11 cellular contexts compared by ENCODE assay signal in genomic region chr6:125818225-125818657, GRCh38. TPM values are rescaled to one million over a fixed set of nuclear protein-coding genes. Genes with fewer than 3 reads are reported as not detected.
DNase-seq lines count a peak whose midpoint lies in the region; ATAC-seq and TF ChIP-seq lines count a peak whose summit lies in the region.
"Had no signal": no experiment of that assay in that cellular context is flagged by ENCODE, and none has a peak within 500 bp of the region (broad histone marks: within the 10 kb centered on the region; RNA-seq: fewer than 3 reads in every experiment).

No MANE protein-coding gene starts in this region.

- ATAC-seq in HG02884 (IDR thresholded peaks at IDR 0.05; ENCODE audit: unreplicated experiment) = peak; percentile 41
- ATAC-seq in GM19328 (IDR thresholded peaks at IDR 0.05; ENCODE audit: unreplicated experiment) = no peak

- H3K4me3 Mint-ChIP-seq in activated CD4-positive, alpha-beta memory T cell treated with anti-CD3 and anti-CD28 coated beads for 36 hours = no peak overlapping the region
- H3K4me3 Mint-ChIP-seq in activated CD4-positive, alpha-beta memory T cell treated with anti-CD3 and anti-CD28 coated beads, Interleukin-2, amount 10 ng/mL, durations not matched to agents 7 days and 5 days = no peak overlapping the region
- no peak overlapping the region for H3K4me3 Mint-ChIP-seq in endothelial cell (ENCODE audit: unreplicated experiment)

- POLR2A ChIA-PET in activated CD4-positive, alpha-beta memory T cell treated with anti-CD3 and anti-CD28 coated beads for 36 hours (lab: Charles Lee) = interaction anchor here (1.1 kb wide), 1 partner anchor 24 kb away, joined by 3 read pairs; no protein-coding TSS in a partner anchor
- POLR2A ChIA-PET in activated CD4-positive, alpha-beta memory T cell treated with anti-CD3 and anti-CD28 coated beads, Interleukin-2, amount 10 ng/mL, durations not matched to agents 7 days and 5 days (lab: Charles Lee) = interaction anchor here (2.7 kb wide), 1 partner anchor 28 kb away, joined by 8 read pairs; the partner anchor contains the start of gene NCOA7

- WGBS in testis, 2 donors = 39 to 41% methylated on average over 2 of the region's 2 CpGs

- intact Hi-C loops in activated CD4-positive, alpha-beta memory T cell treated with anti-CD3 and anti-CD28 coated beads for 36 hours (cut with micrococcal nuclease) = no loop called here
- intact Hi-C loops in testis (cut with DNase I; ENCODE audit: low total_unique reads) = no loop called here

- H3K36me3 Mint-ChIP-seq in activated CD4-positive, alpha-beta memory T cell treated with anti-CD3 and anti-CD28 coated beads for 36 hours = peaks cover 32% of the 10 kb centered on the region
- H3K36me3 Mint-ChIP-seq in activated CD4-positive, alpha-beta memory T cell treated with anti-CD3 and anti-CD28 coated beads, Interleukin-2, amount 10 ng/mL, durations not matched to agents 7 days and 5 days (ENCODE audit: low read depth) = peaks cover 51% of the 10 kb centered on the region
- H3K36me3 Mint-ChIP-seq in endothelial cell (ENCODE audit: low read depth, unreplicated experiment) = peaks cover 12% of the 10 kb centered on the region

- no peaks in the 10 kb centered on the region for H3K27me3 ChIP-seq in testis
- H3K27me3 ChIP-seq: neutrophil had no signal

- H3K4me1 ChIP-seq in testis = peaks cover 36% of the 10 kb centered on the region

- no peak for DNase-seq in activated CD4-positive, alpha-beta memory T cell treated with anti-CD3 and anti-CD28 coated beads for 36 hours
- no peak for DNase-seq in activated CD4-positive, alpha-beta memory T cell treated with anti-CD3 and anti-CD28 coated beads, Interleukin-2, amount 10 ng/mL, durations not matched to agents 7 days and 5 days
- DNase-seq in endothelial cell (ENCODE audit: low spot score) = no peak
- no peak for DNase-seq in testis
- DNase-seq in OCI-M2 (lab: John Stamatoyannopoulos, UW; ENCODE audit: unreplicated experiment) = no peak
- DNase-seq in DMS53 (lab: John Stamatoyannopoulos, UW) = no peak
- DNase-seq: activated CD4-positive, CD25-positive, alpha-beta regulatory T cell treated with anti-CD3 and anti-CD28 coated beads, Interleukin-2, amount 50 U/mL, for 72 hours; GOT3 had no signal

- no peak for TF ChIP-seq CTCF in endothelial cell (IDR thresholded peaks at IDR 0.05; ENCODE audit: unreplicated experiment)
- no peak for TF ChIP-seq CTCF in testis (IDR thresholded peaks at IDR 0.05)

- CTCF ChIA-PET in activated CD4-positive, alpha-beta memory T cell treated with anti-CD3 and anti-CD28 coated beads for 36 hours (lab: Charles Lee) = no interaction called here
- CTCF ChIA-PET in activated CD4-positive, alpha-beta memory T cell treated with anti-CD3 and anti-CD28 coated beads, Interleukin-2, amount 10 ng/mL, durations not matched to agents 7 days and 5 days (lab: Charles Lee) = no interaction called here

- peak overlapping the region; percentile 7 to 23 for H3K27ac ChIP-seq in testis
- H3K27ac ChIP-seq: neutrophil had no signal

- no peaks in the 10 kb centered on the region for H3K36me3 ChIP-seq in testis (ENCODE audit: low read depth, missing control alignments)

- H3K27ac Mint-ChIP-seq in activated CD4-positive, alpha-beta memory T cell treated with anti-CD3 and anti-CD28 coated beads for 36 hours = peak overlapping the region; percentile 36
- no peak overlapping the region for H3K27ac Mint-ChIP-seq in activated CD4-positive, alpha-beta memory T cell treated with anti-CD3 and anti-CD28 coated beads, Interleukin-2, amount 10 ng/mL, durations not matched to agents 7 days and 5 days
- H3K27ac Mint-ChIP-seq in endothelial cell (ENCODE audit: unreplicated experiment) = peak overlapping the region; percentile 49

- no peak for TF ChIP-seq POLR2A in testis (IDR thresholded peaks at IDR 0.05)

- no peaks in the 10 kb centered on the region for H3K9me3 ChIP-seq in testis
- H3K9me3 ChIP-seq: neutrophil had no signal

- H3K4me3 ChIP-seq in testis = no peak overlapping the region

- no peaks in the 10 kb centered on the region for H3K9me3 Mint-ChIP-seq in activated CD4-positive, alpha-beta memory T cell treated with anti-CD3 and anti-CD28 coated beads for 36 hours
- no peaks in the 10 kb centered on the region for H3K9me3 Mint-ChIP-seq in activated CD4-positive, alpha-beta memory T cell treated with anti-CD3 and anti-CD28 coated beads, Interleukin-2, amount 10 ng/mL, durations not matched to agents 7 days and 5 days
- H3K9me3 Mint-ChIP-seq in endothelial cell (ENCODE audit: unreplicated experiment) = no peaks in the 10 kb centered on the region

- peaks cover 58% of the 10 kb centered on the region for H3K4me1 Mint-ChIP-seq in activated CD4-positive, alpha-beta memory T cell treated with anti-CD3 and anti-CD28 coated beads for 36 hours (ENCODE audit: low read depth)
- peaks cover 36% of the 10 kb centered on the region for H3K4me1 Mint-ChIP-seq in activated CD4-positive, alpha-beta memory T cell treated with anti-CD3 and anti-CD28 coated beads, Interleukin-2, amount 10 ng/mL, durations not matched to agents 7 days and 5 days
- peaks cover 23% of the 10 kb centered on the region for H3K4me1 Mint-ChIP-seq in endothelial cell (ENCODE audit: unreplicated experiment)

- no peaks in the 10 kb centered on the region for H3K27me3 Mint-ChIP-seq in activated CD4-positive, alpha-beta memory T cell treated with anti-CD3 and anti-CD28 coated beads for 36 hours
- no peaks in the 10 kb centered on the region for H3K27me3 Mint-ChIP-seq in activated CD4-positive, alpha-beta memory T cell treated with anti-CD3 and anti-CD28 coated beads, Interleukin-2, amount 10 ng/mL, durations not matched to agents 7 days and 5 days
- peaks cover 3% of the 10 kb centered on the region for H3K27me3 Mint-ChIP-seq in endothelial cell (ENCODE audit: unreplicated experiment)

RNA-seq across cellular contexts. Expression of gene NCOA7, which starts 27.5 kb away (rescaled TPM):
- 10 to 100 TPM; 42.3 to 43.4 TPM for total RNA-seq in activated CD4-positive, alpha-beta memory T cell treated with anti-CD3 and anti-CD28 coated beads for 36 hours
- total RNA-seq in activated CD4-positive, alpha-beta memory T cell treated with anti-CD3 and anti-CD28 coated beads, Interleukin-2, amount 10 ng/mL, durations not matched to agents 7 days and 5 days = 10 to 100 TPM; 45.2 to 49.9 TPM
- total RNA-seq in endothelial cell (ENCODE audit: unreplicated experiment) (26.2 TPM), testis (10 to 100 TPM; 18.9 to 26.7 TPM)
- polyA plus RNA-seq in testis (ENCODE audit: insufficient read depth, low read depth, low replicate concordance) = 7.5 TPM
